Comparison of ENCODE assay signal across 14 cellular contexts in genomic region chr6:132063204-132063603, GRCh38.
DNase-seq lines count a peak whose midpoint lies in the region; ATAC-seq and TF ChIP-seq lines count a peak whose summit lies in the region.
"Had no signal": no experiment of that assay in that cellular context is flagged by ENCODE, and none has a peak within 500 bp of the region (broad histone marks: within the 10 kb centered on the region; RNA-seq: fewer than 3 reads in every experiment).

No MANE protein-coding gene starts in this region.

- peak overlapping the region; percentile 39; the same call in 1 of the 2 replicates for H4K5ac ChIP-seq in IMR-90 (ENCODE audit: low read depth, low read length)

- no peaks in the 10 kb centered on the region for H3K79me2 ChIP-seq in hepatocyte

- H3K4me3 ChIP-seq in IMR-90 (ENCODE audit: insufficient read depth, low read depth, low read length) (no peak overlapping the region), astrocyte of the spinal cord (ENCODE audit: low read depth, low read length) (no peak overlapping the region), hepatocyte (no peak overlapping the region), skeletal muscle satellite cell (ENCODE audit: low read length) (no peak overlapping the region)
- H3K4me3 ChIP-seq: colonic mucosa, prostate gland had no signal

- peak overlapping the region; percentile 21 for H3K14ac ChIP-seq in IMR-90 (replicated peaks; ENCODE audit: low read depth, low read length)

- intact Hi-C loops in IMR-90 (cut with micrococcal nuclease) = loop anchor here (5.0 kb wide), 1 partner anchor 81 kb away; no protein-coding TSS in a partner anchor

- H4K8ac ChIP-seq in IMR-90 (ENCODE audit: low read depth in 2 of 2, low read length in 2 of 2) = peak overlapping the region; percentile 79 to 94

- POLR2A ChIA-PET in IMR-90 (lab: Charles Lee; ENCODE audit: unreplicated experiment) = interaction anchor here (0.8 kb wide), 1 partner anchor 112 kb away, joined by 8 read pairs; the partner anchor contains the start of gene CCN2

- TF ChIP-seq CTCF in IMR-90 (conservative IDR thresholded peaks at IDR 0.05; ENCODE audit: low read depth, low read length) (no peak), astrocyte of the spinal cord (IDR thresholded peaks at IDR 0.05; ENCODE audit: low read depth, low read length) (no peak), hepatocyte (IDR thresholded peaks at IDR 0.05; ENCODE audit: poor library complexity) (no peak)

- no peak overlapping the region for H2AK9ac ChIP-seq in IMR-90 (replicated peaks; ENCODE audit: low read depth, low read length, poor library complexity)

- H2BK20ac ChIP-seq in IMR-90 (ENCODE audit: low read depth, low read length) = peak overlapping the region; percentile 97

- dilution Hi-C loops in IMR-90 (cut with HindIII; ENCODE audit: low sequenced_read_pairs, unreplicated experiment) = no loop called here

- H3K9ac ChIP-seq in IMR-90 (ENCODE audit: low read depth, low read length) = peak overlapping the region; percentile 40; the same call in 1 of the 2 replicates
- H3K9ac ChIP-seq in skeletal muscle satellite cell (ENCODE audit: low read depth, low read length) = peak overlapping the region; percentile 68

- peak overlapping the region; percentile 29 for H2AFZ ChIP-seq in IMR-90 (replicated peaks; ENCODE audit: low read length, poor library complexity)
- no peak overlapping the region for H2AFZ ChIP-seq in hepatocyte

- H3K4me2 ChIP-seq in IMR-90 (ENCODE audit: low read depth, low read length) = peak overlapping the region; percentile 4; the same call in 1 of the 2 replicates
- H3K4me2 ChIP-seq in hepatocyte = no peak overlapping the region
- peak overlapping the region; percentile 33 for H3K4me2 ChIP-seq in skeletal muscle satellite cell (ENCODE audit: low read length)

- peak overlapping the region; percentile 55; the same call in 1 of the 2 replicates for H3K23ac ChIP-seq in IMR-90 (ENCODE audit: low read depth, low read length)

- H3K79me1 ChIP-seq in IMR-90 (ENCODE audit: low read depth in 1 of 2, low read length in 2 of 2) = peaks cover 0 to 9% of the 10 kb centered on the region in 2 experiments; a peak in 1 of 4 replicates

- H4K91ac ChIP-seq in IMR-90 (ENCODE audit: insufficient read depth, low read depth, low read length) = peak overlapping the region; percentile 75

- H3K9me3 ChIP-seq in IMR-90 (ENCODE audit: control insufficient read depth, insufficient read depth, low read length) (no peaks in the 10 kb centered on the region), hepatocyte (ENCODE audit: low read depth) (no peaks in the 10 kb centered on the region), skeletal muscle satellite cell (replicated peaks; ENCODE audit: low read length) (no peaks in the 10 kb centered on the region)
- H3K9me3 ChIP-seq: colonic mucosa, prostate gland had no signal

- no peaks in the 10 kb centered on the region for H4K20me1 ChIP-seq in IMR-90 (ENCODE audit: insufficient read depth, low read length)
- H4K20me1 ChIP-seq in hepatocyte (ENCODE audit: insufficient read depth, poor library complexity, severe bottlenecking) = no peaks in the 10 kb centered on the region

- peak overlapping the region; percentile 98 for H2BK5ac ChIP-seq in IMR-90 (ENCODE audit: low read depth, low read length, poor library complexity, severe bottlenecking)

- no peak for TF ChIP-seq POLR2A in IMR-90 (IDR thresholded peaks at IDR 0.05; ENCODE audit: low read depth, low read length)

- DNase-seq in IMR-90 (peak; percentile 83), astrocyte of the spinal cord (ENCODE audit: low read depth, low spot score) (peak; percentile 81), hepatocyte (ENCODE audit: low spot score) (no peak), hypothalamus (lab: John Stamatoyannopoulos, UW) (no peak), NCI-H2171 treated with DMSO at 0.1 percent for 48 hours (lab: John Stamatoyannopoulos, UW) (no peak), AG08395 (ENCODE audit: low spot score) (no peak)
- DNase-seq: activated CD8-positive, alpha-beta T cell treated with anti-CD3 and anti-CD28 coated beads for 36 hours; colonic mucosa; DMS53; NCI-H1694 treated with DMSO at 0.1 percent for 48 hours; substantia nigra had no signal

- ATAC-seq in IMR-90 (ENCODE audit: low read depth) = peak; percentile 44
- ATAC-seq: activated CD8-positive, alpha-beta T cell treated with anti-CD3 and anti-CD28 coated beads for 36 hours had no signal

- H2AK5ac ChIP-seq in IMR-90 (ENCODE audit: low read depth, low read length) = no peak overlapping the region

- H3K27me3 ChIP-seq in IMR-90 (ENCODE audit: control insufficient read depth, insufficient read depth, low read length) (no peaks in the 10 kb centered on the region), hepatocyte (no peaks in the 10 kb centered on the region), skeletal muscle satellite cell (ENCODE audit: control insufficient read depth, insufficient read depth, low read length) (no peaks in the 10 kb centered on the region)
- H3K27me3 ChIP-seq: colonic mucosa had no signal

- no TSS peak for BruUV-seq in IMR-90 (replicated peaks; lab: Mats Ljungman, UMichigan)

- no CpG with 5 or more reads among the region's 5 CpGs for WGBS in IMR-90 (ENCODE audit: extremely low coverage in 2 of 2, insufficient read length in 1 of 2), 2 experiments
- 73% methylated on average over 5 of the region's 5 CpGs for WGBS in hepatocyte (ENCODE audit: low lambda C conversion rate, missing lambda C conversion rate)

- peak overlapping the region; percentile 81 for H3K27ac ChIP-seq in IMR-90 (ENCODE audit: insufficient read depth, low read length)
- peak overlapping the region; percentile 55 for H3K27ac ChIP-seq in hepatocyte
- H3K27ac ChIP-seq: C4-2B, colonic mucosa, prostate gland had no signal

- in situ Hi-C loops in IMR-90 (cut with MboI; ENCODE audit: low sequenced_read_pairs) (no loop called here), astrocyte of the spinal cord (cut with HindIII; ENCODE audit: low sequenced_read_pairs) (no loop called here)

- peaks cover 13% of the 10 kb centered on the region for H3K4me1 ChIP-seq in IMR-90 (ENCODE audit: control insufficient read depth, insufficient read depth, low read length)
- H3K4me1 ChIP-seq in hepatocyte (ENCODE audit: insufficient read depth) = peaks cover 17% of the 10 kb centered on the region
- H3K4me1 ChIP-seq in skeletal muscle satellite cell (ENCODE audit: control insufficient read depth, insufficient read depth, low read length) = peaks cover 71% of the 10 kb centered on the region
- H3K4me1 ChIP-seq: colonic mucosa, prostate gland had no signal

- peak overlapping the region; percentile 99 for H2BK120ac ChIP-seq in IMR-90 (ENCODE audit: low read depth, low read length)

- TF ChIP-seq RAD21 in IMR-90 (IDR thresholded peaks at IDR 0.05; ENCODE audit: low read length) = no peak

- peak overlapping the region; percentile 89 for H3K4ac ChIP-seq in IMR-90 (ENCODE audit: low read depth, low read length)

- no peaks in the 10 kb centered on the region for H3K9me2 ChIP-seq in hepatocyte (replicated peaks; ENCODE audit: insufficient read depth)

- H2BK15ac ChIP-seq in IMR-90 (ENCODE audit: low read depth, low read length) = peak overlapping the region; percentile 48; the same call in 1 of the 3 replicates

- peak overlapping the region; percentile 88 for H3K56ac ChIP-seq in IMR-90 (ENCODE audit: extremely low read depth, insufficient read depth, low read length)

- H3K36me3 ChIP-seq in IMR-90 (ENCODE audit: control insufficient read depth, insufficient read depth, low read length) = no peaks in the 10 kb centered on the region
- no peaks in the 10 kb centered on the region for H3K36me3 ChIP-seq in hepatocyte (replicated peaks; ENCODE audit: insufficient read depth, low read depth)
- H3K36me3 ChIP-seq in skeletal muscle satellite cell (ENCODE audit: insufficient read depth, low read length) = no peaks in the 10 kb centered on the region
- H3K36me3 ChIP-seq: colonic mucosa, prostate gland had no signal

- CTCF ChIA-PET in IMR-90 (lab: Yijun Ruan, JAX) = interaction anchor here (0.6 kb wide), 1 partner anchor 9 kb away, joined by 3 read pairs; no protein-coding TSS in a partner anchor

- H3K18ac ChIP-seq in IMR-90 (ENCODE audit: low read depth, low read length) = peak overlapping the region; percentile 99

- peaks cover 3% of the 10 kb centered on the region; the same call in 1 of the 2 replicates for H3K9me1 ChIP-seq in IMR-90 (ENCODE audit: insufficient read depth, low read length)

TF ChIP-seq in IMR-90, 13 proteins besides CTCF, POLR2A, EP300 and RAD21:
- TF ChIP-seq CEBPB (IDR thresholded peaks at IDR 0.05; ENCODE audit: low read depth, low read length) (no peak), RFX5 (IDR thresholded peaks at IDR 0.05; ENCODE audit: low read depth, low read length) (no peak), NFE2L2 (IDR thresholded peaks at IDR 0.05; ENCODE audit: low read depth, low read length) (no peak), FOS (IDR thresholded peaks at IDR 0.05; ENCODE audit: low read depth, low read length) (no peak), BHLHE40 (IDR thresholded peaks at IDR 0.05; ENCODE audit: low read depth, low read length) (no peak), MAZ (IDR thresholded peaks at IDR 0.05; ENCODE audit: borderline replicate concordance, low read depth, low read length) (no peak), MAFK (IDR thresholded peaks at IDR 0.05; ENCODE audit: low read depth, low read length) (no peak), SMC3 (IDR thresholded peaks at IDR 0.05; ENCODE audit: low read depth, low read length) (no peak), RCOR1 (IDR thresholded peaks at IDR 0.05; ENCODE audit: insufficient replicate concordance, low read length) (no peak), MXI1 (IDR thresholded peaks at IDR 0.05; ENCODE audit: borderline replicate concordance, low read depth, low read length) (no peak), ELK1 (IDR thresholded peaks at IDR 0.05; ENCODE audit: borderline replicate concordance, low read depth, low read length) (no peak), USF2 (IDR thresholded peaks at IDR 0.05; ENCODE audit: low read depth, low read length) (no peak)

Comparison
In these comparisons a context has a peak if more than half of its experiments do, and no peak if none do; other contexts are left out.
1. DNase-seq: peak in IMR-90 (single experiment) and astrocyte of the spinal cord (single experiment); none in hepatocyte (single experiment), hypothalamus (0 of 51), NCI-H2171 treated with DMSO at 0.1 percent for 48 hours (single experiment) and AG08395 (single experiment).